Comparison of ENCODE assay signal across 15 cellular contexts in genomic region chr13:21014139-21014665, GRCh38. TPM values are rescaled to one million over a fixed set of nuclear protein-coding genes. Genes with fewer than 3 reads are reported as not detected.
A peak's percentile ranks its signal among the peaks of the same experiment; 100 is the strongest.
DNase-seq lines count a peak whose midpoint lies in the region; ATAC-seq and TF ChIP-seq lines count a peak whose summit lies in the region.
"Had no signal": no experiment of that assay in that cellular context is flagged by ENCODE, and none has a peak within 500 bp of the region (broad histone marks: within the 10 kb centered on the region; RNA-seq: fewer than 3 reads in every experiment).

No MANE protein-coding gene starts in this region.

- no peaks in the 10 kb centered on the region for H3K27me3 Mint-ChIP-seq in progenitor cell of endocrine pancreas
- H3K27me3 Mint-ChIP-seq: activated CD4-positive, alpha-beta T cell treated with anti-CD3 and anti-CD28 coated beads, Interleukin-2, amount 10 ng/mL, durations not matched to agents 24 days and 14 days; IgD-negative memory B cell had no signal

- peaks cover 22% of the 10 kb centered on the region for H3K4me1 Mint-ChIP-seq in progenitor cell of endocrine pancreas (ENCODE audit: low read depth)

- peak overlapping the region; percentile 75 for H3K4me2 ChIP-seq in PC-3 (ENCODE audit: low read length)
- H3K4me2 ChIP-seq: GM23338 had no signal

- H3K27me3 ChIP-seq in AG04450 (ENCODE audit: control insufficient read depth, insufficient read depth, low read length) (no peaks in the 10 kb centered on the region), PC-3 (ENCODE audit: low read length) (no peaks in the 10 kb centered on the region)

- peaks cover 78% of the 10 kb centered on the region for H3K79me2 ChIP-seq in PC-3 (ENCODE audit: low read length)

- H3K4me3 ChIP-seq in AG04450 (ENCODE audit: low read depth, low read length) (peak overlapping the region; percentile 29; the same call in 1 of the 2 replicates), PC-3 (ENCODE audit: low read length) (peak overlapping the region; percentile 43; the same call in 1 of the 2 replicates)
- H3K4me3 ChIP-seq: GM23338 had no signal

- H2AFZ ChIP-seq in PC-3 (ENCODE audit: low read length): no peak overlapping the region
- H2AFZ ChIP-seq: GM23338 had no signal

- DNase-seq in AG04450 (ENCODE audit: low read depth, low spot score) (no peak), PC-3 (no peak), left ventricle myocardium superior (peak; percentile 18), progenitor cell of endocrine pancreas (ENCODE audit: low spot score, unreplicated experiment) (no peak), NCI-H510A (lab: John Stamatoyannopoulos, UW) (no peak), OCI-M2 (lab: John Stamatoyannopoulos, UW; ENCODE audit: unreplicated experiment) (no peak), 8988T (no peak)
- DNase-seq: activated CD4-positive, alpha-beta T cell treated with anti-CD3 and anti-CD28 coated beads, Interleukin-2, amount 10 ng/mL, durations not matched to agents 24 days and 14 days; activated gamma-delta T cell; CD4-positive, CD25-positive, alpha-beta regulatory T cell; cortex of kidney; NCI-H1930 had no signal

- intact Hi-C loops in PC-3 (cut with micrococcal nuclease) (loop anchor here (1.0 to 2.0 kb wide), 4 partner anchors 20 to 71 kb away; partner anchors contain the start of gene LATS2), left ventricle myocardium superior (cut with micrococcal nuclease) (no loop called here)

- H3K4me3 Mint-ChIP-seq in progenitor cell of endocrine pancreas (ENCODE audit: low read depth): no peak overlapping the region
- H3K4me3 Mint-ChIP-seq: activated CD4-positive, alpha-beta T cell treated with anti-CD3 and anti-CD28 coated beads, Interleukin-2, amount 10 ng/mL, durations not matched to agents 24 days and 14 days; CD4-positive, CD25-positive, alpha-beta regulatory T cell; GM23338; IgD-negative memory B cell had no signal

- no TSS peak for BruUV-seq in PC-3 (replicated peaks; lab: Mats Ljungman, UMichigan)

- H3K9me3 ChIP-seq in AG04450 (ENCODE audit: control insufficient read depth, insufficient read depth, low read length) (no peaks in the 10 kb centered on the region), PC-3 (ENCODE audit: low read length) (no peaks in the 10 kb centered on the region)

- H4K20me1 ChIP-seq in PC-3 (ENCODE audit: low read length): 0 out of 2 replicates have a peak, but pooled peaks cover 3% of the 10 kb centered on the region

- no peaks in the 10 kb centered on the region for H3K9me2 ChIP-seq in PC-3 (replicated peaks; ENCODE audit: low read length)

- H3K9me3 Mint-ChIP-seq in progenitor cell of endocrine pancreas (ENCODE audit: low read depth): peaks cover 3% of the 10 kb centered on the region
- H3K9me3 Mint-ChIP-seq: GM23338, IgD-negative memory B cell had no signal

- CTCF ChIA-PET in AG04450 (lab: Charles Lee) (no interaction called here), PC-3 (lab: Charles Lee) (interaction anchor here (0.6 to 1.3 kb wide), 2 partner anchors 71 to 116 kb away, joined by 3 read pairs; no protein-coding TSS in a partner anchor)

- peaks cover 3% of the 10 kb centered on the region for H3K36me3 Mint-ChIP-seq in progenitor cell of endocrine pancreas (ENCODE audit: insufficient read depth)
- H3K36me3 Mint-ChIP-seq: CD4-positive, CD25-positive, alpha-beta regulatory T cell had no signal

- H3K9ac ChIP-seq in PC-3 (ENCODE audit: low read length): no peak overlapping the region; the same call in 1 of the 2 replicates

- TF ChIP-seq CTCF in AG04450 (IDR thresholded peaks at IDR 0.05; ENCODE audit: low read depth, low read length) (no peak), PC-3 (conservative IDR thresholded peaks at IDR 0.05; ENCODE audit: low read depth, low read length) (no peak), progenitor cell of endocrine pancreas (IDR thresholded peaks at IDR 0.05; ENCODE audit: unreplicated experiment) (no peak)

- peak overlapping the region; percentile 85 for H3K27ac Mint-ChIP-seq in progenitor cell of endocrine pancreas
- H3K27ac Mint-ChIP-seq: activated CD4-positive, alpha-beta T cell treated with anti-CD3 and anti-CD28 coated beads, Interleukin-2, amount 10 ng/mL, durations not matched to agents 24 days and 14 days; CD4-positive, CD25-positive, alpha-beta regulatory T cell; GM23338; IgD-negative memory B cell had no signal

- POLR2A ChIA-PET in AG04450 (lab: Yijun Ruan, JAX) (interaction anchor here (1.3 to 2.2 kb wide), 5 partner anchors 17 to 55 kb away, joined by 4 to 19 read pairs (median 14); partner anchors contain the start of gene LATS2), PC-3 (lab: Charles Lee; ENCODE audit: unreplicated experiment) (interaction anchor here (0.5 kb wide), 1 partner anchor 120 kb away, joined by 3 read pairs; no protein-coding TSS in a partner anchor)

- H3K27ac ChIP-seq in AG04450 (ENCODE audit: low read depth, low read length) (peak overlapping the region; percentile 97), PC-3 (ENCODE audit: low read length) (peak overlapping the region; percentile 97)

- ATAC-seq in PC-3 (no peak), left ventricle myocardium superior (peak; percentile 10), GM19467 (IDR thresholded peaks at IDR 0.05; ENCODE audit: unreplicated experiment) (no peak)
- ATAC-seq: GM23338 had no signal

- H3K36me3 ChIP-seq in PC-3 (ENCODE audit: low read depth, low read length): no peaks in the 10 kb centered on the region

- H3F3A ChIP-seq in PC-3 (ENCODE audit: low read length, unreplicated experiment): peaks cover 11% of the 10 kb centered on the region

- peaks cover 48% of the 10 kb centered on the region for H3K4me1 ChIP-seq in PC-3 (ENCODE audit: insufficient read depth, low read length)

RNA-seq across cellular contexts. Expression of gene LATS2, which starts 47.2 kb away (rescaled TPM):
- polyA plus RNA-seq in AG04450 (2011; rRNA removed): 19.3 and 21.7 TPM in 2 replicates
- 31.4 and 33.0 TPM in 2 replicates for polyA minus RNA-seq in AG04450 (2011; rRNA and poly(A)+ RNA removed)
- total RNA-seq in PC-3 (2014; rRNA removed) (11.0 and 11.1 TPM in 2 replicates), left ventricle myocardium superior (25.1 TPM), progenitor cell of endocrine pancreas (13.2 and 15.2 TPM in 2 replicates)
- polyA plus RNA-seq: CD4-positive, CD25-positive, alpha-beta regulatory T cell had no signal
